ENCODE assay signal across 16 cellular contexts in the genomic region with DNA sequence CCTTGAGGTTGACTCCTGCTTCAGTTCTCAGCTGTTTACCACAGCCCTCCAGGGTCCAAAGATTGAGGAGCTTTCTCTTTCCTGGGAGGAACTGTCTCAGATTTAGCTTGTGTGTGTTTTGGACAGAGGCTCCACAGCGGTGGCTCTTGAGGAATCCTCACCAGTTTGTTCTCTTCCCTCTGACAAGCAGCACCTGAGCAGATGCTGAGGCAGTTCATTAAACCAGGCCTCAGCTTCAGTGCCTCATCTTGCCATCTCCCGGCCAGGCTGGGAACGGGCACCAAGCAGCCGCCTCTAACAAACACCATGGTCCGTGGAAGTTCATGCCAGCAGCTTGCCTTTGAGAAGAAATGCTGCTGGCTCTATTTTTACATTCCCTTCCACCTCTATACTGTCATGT. TPM values are rescaled to one million over a fixed set of nuclear protein-coding genes. Genes with fewer than 3 reads are reported as not detected.
A peak's percentile ranks its signal among the peaks of the same experiment; 100 is the strongest.
DNase-seq lines count a peak whose midpoint lies in the region; ATAC-seq and TF ChIP-seq lines count a peak whose summit lies in the region.
"Had no signal": no experiment of that assay in that cellular context is flagged by ENCODE, and none has a peak within 500 bp of the region (broad histone marks: within the 10 kb centered on the region; RNA-seq: fewer than 3 reads in every experiment).

No MANE protein-coding gene starts in this region.

- no peaks in the 10 kb centered on the region for H3K79me1 ChIP-seq in IMR-90 (ENCODE audit: low read depth in 1 of 2, low read length in 2 of 2)

- H3K27ac ChIP-seq in IMR-90 (ENCODE audit: insufficient read depth, low read length) (no peak overlapping the region), esophagus muscularis mucosa (replicated peaks in 1 of 4) (no peak overlapping the region), WERI-Rb-1 (no peak overlapping the region)
- H3K27ac ChIP-seq: C4-2B had no signal

- H3K27me3 ChIP-seq in IMR-90 (ENCODE audit: control insufficient read depth, insufficient read depth, low read length) (no peaks in the 10 kb centered on the region), esophagus muscularis mucosa (no peaks in the 10 kb centered on the region), WERI-Rb-1 (ENCODE audit: insufficient read depth, low read depth, severe bottlenecking) (no peaks in the 10 kb centered on the region)
- H3K27me3 ChIP-seq: BE2C had no signal

- no TSS peak for BruUV-seq in IMR-90 (replicated peaks; lab: Mats Ljungman, UMichigan)

- TF ChIP-seq POLR2A in IMR-90 (IDR thresholded peaks at IDR 0.05; ENCODE audit: low read depth, low read length) (no peak), esophagus muscularis mucosa (IDR thresholded peaks at IDR 0.05; ENCODE audit: low read depth) (no peak)

- intact Hi-C loops in IMR-90 (cut with micrococcal nuclease), result no loop called here
- intact Hi-C loops in activated T-helper 2 cell treated with anti-CD3 and anti-CD28 coated beads, Interferon-gamma antibody, Interleukin-2, Interleukin-4, amounts not matched to agents 10 μg/mL and 5 μg/mL and 100 μg/mL, durations not matched to agents 14 hours and 24 hours and 36 hours (cut with micrococcal nuclease), result no loop called here
- intact Hi-C loops in esophagus muscularis mucosa (cut with DNase I), result no loop called here

- no peak overlapping the region for H3K56ac ChIP-seq in IMR-90 (ENCODE audit: extremely low read depth, insufficient read depth, low read length)

- H2AK5ac ChIP-seq in IMR-90 (ENCODE audit: low read depth, low read length), result no peak overlapping the region; the same call in none of the 2 replicates

- no peak overlapping the region for H4K8ac ChIP-seq in IMR-90 (ENCODE audit: low read depth in 2 of 2, low read length in 2 of 2)

- dilution Hi-C loops in IMR-90 (cut with HindIII; ENCODE audit: low sequenced_read_pairs, unreplicated experiment), result no loop called here

- H3K14ac ChIP-seq in IMR-90 (replicated peaks; ENCODE audit: low read depth, low read length), result no peak overlapping the region

- no peaks in the 10 kb centered on the region for H4K20me1 ChIP-seq in IMR-90 (ENCODE audit: insufficient read depth, low read length)

- H3K4me2 ChIP-seq in IMR-90 (ENCODE audit: low read depth, low read length), result no peak overlapping the region

- DNase-seq in IMR-90 (no peak), esophagus muscularis mucosa (ENCODE audit: extremely low spot score) (peak; percentile 89), WERI-Rb-1 (no peak)
- DNase-seq in activated T-helper 2 cell treated with anti-CD3 and anti-CD28 coated beads, Interferon-gamma antibody, Interleukin-2, Interleukin-4, amounts not matched to agents 10 μg/mL and 5 μg/mL and 100 μg/mL, durations not matched to agents 14 hours and 24 hours and 36 hours (ENCODE audit: low spot score), result no peak
- DNase-seq: ACHN; BE2C; CD4-positive, alpha-beta memory T cell; DMS153; DMS79; GDM1; H9 had no signal

- POLR2A ChIA-PET in IMR-90 (lab: Charles Lee; ENCODE audit: unreplicated experiment), result no interaction called here

- no peaks in the 10 kb centered on the region for H3K27me3 Mint-ChIP-seq in activated T-helper 2 cell treated with anti-CD3 and anti-CD28 coated beads, Interferon-gamma antibody, Interleukin-2, Interleukin-4, amounts not matched to agents 10 μg/mL and 5 μg/mL and 100 μg/mL, durations not matched to agents 14 hours and 24 hours and 36 hours (ENCODE audit: low read depth)
- H3K27me3 Mint-ChIP-seq in stimulated activated memory B cell treated with anti-CD40 and anti-IgM and Interleukin-4, amounts not matched to agents 10 μg/mL and 1 μg/mL and 100 μg/mL, for 72 hours, result no peaks in the 10 kb centered on the region

- H4K91ac ChIP-seq in IMR-90 (ENCODE audit: insufficient read depth, low read depth, low read length), result 0 out of 2 replicates have a peak overlapping the region, but pooled peaks have one; percentile 21

- no peaks in the 10 kb centered on the region for H3K9me3 Mint-ChIP-seq in activated T-helper 2 cell treated with anti-CD3 and anti-CD28 coated beads, Interferon-gamma antibody, Interleukin-2, Interleukin-4, amounts not matched to agents 10 μg/mL and 5 μg/mL and 100 μg/mL, durations not matched to agents 14 hours and 24 hours and 36 hours
- no peaks in the 10 kb centered on the region for H3K9me3 Mint-ChIP-seq in stimulated activated memory B cell treated with anti-CD40 and anti-IgM and Interleukin-4, amounts not matched to agents 10 μg/mL and 1 μg/mL and 100 μg/mL, for 72 hours
- H3K9me3 Mint-ChIP-seq: CD4-positive, alpha-beta memory T cell; H9 had no signal

- no peak overlapping the region; the same call in 1 of the 2 replicates for H3K18ac ChIP-seq in IMR-90 (ENCODE audit: low read depth, low read length)

- no peaks in the 10 kb centered on the region for H3K36me3 Mint-ChIP-seq in activated T-helper 2 cell treated with anti-CD3 and anti-CD28 coated beads, Interferon-gamma antibody, Interleukin-2, Interleukin-4, amounts not matched to agents 10 μg/mL and 5 μg/mL and 100 μg/mL, durations not matched to agents 14 hours and 24 hours and 36 hours (ENCODE audit: low read depth)
- no peaks in the 10 kb centered on the region for H3K36me3 Mint-ChIP-seq in stimulated activated memory B cell treated with anti-CD40 and anti-IgM and Interleukin-4, amounts not matched to agents 10 μg/mL and 1 μg/mL and 100 μg/mL, for 72 hours
- H3K36me3 Mint-ChIP-seq: CD4-positive, alpha-beta memory T cell had no signal

- no peak overlapping the region for H3K4ac ChIP-seq in IMR-90 (ENCODE audit: low read depth, low read length)

- H3K27ac Mint-ChIP-seq in activated T-helper 2 cell treated with anti-CD3 and anti-CD28 coated beads, Interferon-gamma antibody, Interleukin-2, Interleukin-4, amounts not matched to agents 10 μg/mL and 5 μg/mL and 100 μg/mL, durations not matched to agents 14 hours and 24 hours and 36 hours, result peak overlapping the region; percentile 57
- H3K27ac Mint-ChIP-seq in stimulated activated memory B cell treated with anti-CD40 and anti-IgM and Interleukin-4, amounts not matched to agents 10 μg/mL and 1 μg/mL and 100 μg/mL, for 72 hours, result peak overlapping the region; percentile 38
- H3K27ac Mint-ChIP-seq: H9 had no signal

- no peak for TF ChIP-seq CTCF in IMR-90 (conservative IDR thresholded peaks at IDR 0.05; ENCODE audit: low read depth, low read length)
- TF ChIP-seq CTCF in esophagus muscularis mucosa (IDR thresholded peaks at IDR 0.05), result no peak
- TF ChIP-seq CTCF in WERI-Rb-1 (IDR thresholded peaks at IDR 0.05; ENCODE audit: low read depth, low read length), result no peak

- in situ Hi-C loops in IMR-90 (cut with MboI; ENCODE audit: low sequenced_read_pairs), result no loop called here

- no peak overlapping the region for H4K5ac ChIP-seq in IMR-90 (ENCODE audit: low read depth, low read length)

- H3K9me3 ChIP-seq in IMR-90 (ENCODE audit: control insufficient read depth, insufficient read depth, low read length) (no peaks in the 10 kb centered on the region), esophagus muscularis mucosa (no peaks in the 10 kb centered on the region), WERI-Rb-1 (ENCODE audit: severe bottlenecking) (no peaks in the 10 kb centered on the region)
- H3K9me3 ChIP-seq: BE2C had no signal

- TF ChIP-seq EP300 in esophagus muscularis mucosa (IDR thresholded peaks at IDR 0.05), result no peak

- H3K4me1 ChIP-seq in IMR-90 (ENCODE audit: control insufficient read depth, insufficient read depth, low read length) (peaks cover 21% of the 10 kb centered on the region), esophagus muscularis mucosa (peaks cover 6 to 27% (median 10%) of the 10 kb centered on the region in 4 donors)
- H3K4me1 ChIP-seq: BE2C had no signal

- WGBS in IMR-90 (ENCODE audit: extremely low coverage in 2 of 2, insufficient read length in 1 of 2), 2 experiments, result 87% methylated on average over 3 of the region's 5 CpGs; no CpG with 5 or more reads in 1 of the 2 experiments
- WGBS in esophagus muscularis mucosa, result 97% methylated on average over 4 of the region's 5 CpGs

- H2AK9ac ChIP-seq in IMR-90 (replicated peaks; ENCODE audit: low read depth, low read length, poor library complexity), result no peak overlapping the region

- TF ChIP-seq RAD21 in IMR-90 (IDR thresholded peaks at IDR 0.05; ENCODE audit: low read length), result no peak

- H3K23ac ChIP-seq in IMR-90 (ENCODE audit: low read depth, low read length), result no peak overlapping the region

- H3K4me3 ChIP-seq in IMR-90 (ENCODE audit: insufficient read depth, low read depth, low read length) (no peak overlapping the region), esophagus muscularis mucosa (no peak overlapping the region), WERI-Rb-1 (ENCODE audit: low read depth, low read length) (no peak overlapping the region)

- H2BK5ac ChIP-seq in IMR-90 (ENCODE audit: low read depth, low read length, poor library complexity, severe bottlenecking), result no peak overlapping the region

- H3K9me1 ChIP-seq in IMR-90 (ENCODE audit: insufficient read depth, low read length), result peaks cover 11% of the 10 kb centered on the region

- H3K9ac ChIP-seq in IMR-90 (ENCODE audit: low read depth, low read length), result no peak overlapping the region

- CTCF ChIA-PET in IMR-90 (lab: Yijun Ruan, JAX), result interaction anchor here (1.2 kb wide), 1 partner anchor 50 kb away, joined by 3 read pairs; no protein-coding TSS in a partner anchor

- peaks cover 73% of the 10 kb centered on the region for H3K4me1 Mint-ChIP-seq in activated T-helper 2 cell treated with anti-CD3 and anti-CD28 coated beads, Interferon-gamma antibody, Interleukin-2, Interleukin-4, amounts not matched to agents 10 μg/mL and 5 μg/mL and 100 μg/mL, durations not matched to agents 14 hours and 24 hours and 36 hours (ENCODE audit: low read depth)
- H3K4me1 Mint-ChIP-seq in stimulated activated memory B cell treated with anti-CD40 and anti-IgM and Interleukin-4, amounts not matched to agents 10 μg/mL and 1 μg/mL and 100 μg/mL, for 72 hours, result peaks cover 38% of the 10 kb centered on the region

- no peak overlapping the region for H3K4me3 Mint-ChIP-seq in activated T-helper 2 cell treated with anti-CD3 and anti-CD28 coated beads, Interferon-gamma antibody, Interleukin-2, Interleukin-4, amounts not matched to agents 10 μg/mL and 5 μg/mL and 100 μg/mL, durations not matched to agents 14 hours and 24 hours and 36 hours (ENCODE audit: low read depth)
- no peak overlapping the region for H3K4me3 Mint-ChIP-seq in stimulated activated memory B cell treated with anti-CD40 and anti-IgM and Interleukin-4, amounts not matched to agents 10 μg/mL and 1 μg/mL and 100 μg/mL, for 72 hours
- H3K4me3 Mint-ChIP-seq: CD4-positive, alpha-beta memory T cell; H9 had no signal

- H3K36me3 ChIP-seq in IMR-90 (ENCODE audit: control insufficient read depth, insufficient read depth, low read length) (no peaks in the 10 kb centered on the region), esophagus muscularis mucosa (no peaks in the 10 kb centered on the region), WERI-Rb-1 (no peaks in the 10 kb centered on the region)

- H2AFZ ChIP-seq in IMR-90 (replicated peaks; ENCODE audit: low read length, poor library complexity), result no peak overlapping the region

- peak overlapping the region; percentile 52; the same call in 1 of the 3 replicates for H2BK15ac ChIP-seq in IMR-90 (ENCODE audit: low read depth, low read length)

- H2BK120ac ChIP-seq in IMR-90 (ENCODE audit: low read depth, low read length), result no peak overlapping the region

- ATAC-seq in IMR-90 (ENCODE audit: low read depth), result no peak
- no peak for ATAC-seq in stimulated activated memory B cell treated with anti-CD40 and anti-IgM and Interleukin-4, amounts not matched to agents 10 μg/mL and 1 μg/mL and 100 μg/mL, for 72 hours
- ATAC-seq in GM21360 (IDR thresholded peaks at IDR 0.05; ENCODE audit: unreplicated experiment), result no peak
- no peak for ATAC-seq in GM21381 (IDR thresholded peaks at IDR 0.05; ENCODE audit: unreplicated experiment)
- no peak for ATAC-seq in HG02885 (IDR thresholded peaks at IDR 0.05; ENCODE audit: poor library complexity, unreplicated experiment)

- peak overlapping the region; percentile 48; the same call in 1 of the 2 replicates for H2BK20ac ChIP-seq in IMR-90 (ENCODE audit: low read depth, low read length)

RNA-seq across cellular contexts. Expression of a gene that starts 25.8 kb away (rescaled TPM):
- 0.54 and 0.56 TPM in 2 replicates for total RNA-seq in IMR-90 (2012; rRNA removed)
- polyA plus RNA-seq in IMR-90 (2012; rRNA removed), result 0.39 and 0.40 TPM in 2 replicates
- 0.57 and 0.80 TPM in 2 replicates for polyA plus RNA-seq in IMR-90 (2012; cell fraction: cytosol; rRNA removed)
- polyA plus RNA-seq in IMR-90 (2012; cell fraction: nucleus; rRNA removed; ENCODE audit: low replicate concordance), result 0.13 and 0.16 TPM in 2 replicates
- 0.41 and 0.92 TPM in 2 replicates for total RNA-seq in activated T-helper 2 cell treated with anti-CD3 and anti-CD28 coated beads, Interferon-gamma antibody, Interleukin-2, Interleukin-4, amounts not matched to agents 10 μg/mL and 5 μg/mL and 100 μg/mL, durations not matched to agents 14 hours and 24 hours and 36 hours
- total RNA-seq in esophagus muscularis mucosa, result 10 to 100 TPM; 24.1 to 48.0 (median 30.5) TPM
- total RNA-seq: CD4-positive, alpha-beta memory T cell had no signal
- polyA plus RNA-seq: CD4-positive, alpha-beta memory T cell had no signal

Comparison
In these comparisons a context has a peak if more than half of its experiments do, and no peak if none do; other contexts are left out.
1. RNA of a gene that starts 25.8 kb away (total RNA-seq): 24.1 to 48.0 TPM in esophagus muscularis mucosa; 0.54 to 0.56 TPM in IMR-90 and 0.41 to 0.92 TPM in activated T-helper 2 cell treated with anti-CD3 and anti-CD28 coated beads, Interferon-gamma antibody, Interleukin-2, Interleukin-4, amounts not matched to agents 10 μg/mL and 5 μg/mL and 100 μg/mL, durations not matched to agents 14 hours and 24 hours and 36 hours; every median in the first group is over 10 times any median in the second.